Comparison of ENCODE assay signal across 1 cellular context in genomic region chr2:74816540-74817331, GRCh38.
A peak's percentile ranks its signal among the peaks of the same experiment; 100 is the strongest.
TF ChIP-seq lines count a peak whose summit lies in the region.

No MANE protein-coding gene starts in this region.

TF ChIP-seq in HepG2, 621 proteins besides CTCF, POLR2A, EP300 and RAD21 (continued from another document and continues in another):
- TF ChIP-seq FUBP1 (CRISPR knock-in tag; IDR thresholded peaks at IDR 0.05; ENCODE audit: borderline replicate concordance) (no peak), ZNF362 (CRISPR knock-in tag; IDR thresholded peaks at IDR 0.05; ENCODE audit: borderline replicate concordance) (no peak), HOXA3 (CRISPR knock-in tag; IDR thresholded peaks at IDR 0.05) (no peak; the same call in 1 of the 2 replicates), MED1 (CRISPR knock-in tag; IDR thresholded peaks at IDR 0.05) (no peak; the same call in 1 of the 2 replicates), NR0B2 (CRISPR knock-in tag; IDR thresholded peaks at IDR 0.05) (no peak), ARNTL (CRISPR knock-in tag; IDR thresholded peaks at IDR 0.05) (0 out of 2 replicates have a peak, but pooled peaks have one; percentile 42), PPARG (CRISPR knock-in tag; conservative IDR thresholded peaks at IDR 0.05) (peak; percentile 78; the same call in 1 of the 2 replicates), ATAD3A (CRISPR knock-in tag; IDR thresholded peaks at IDR 0.05) (no peak), ZBTB33 (CRISPR knock-in tag; IDR thresholded peaks at IDR 0.05) (no peak), ATF2 (CRISPR knock-in tag; IDR thresholded peaks at IDR 0.05) (peak; percentile 41; the same call in 1 of the 2 replicates), STAT5B (CRISPR knock-in tag; IDR thresholded peaks at IDR 0.05) (no peak), ZNF790 (CRISPR knock-in tag; IDR thresholded peaks at IDR 0.05; ENCODE audit: borderline replicate concordance) (no peak), NCOR1 (IDR thresholded peaks at IDR 0.05; ENCODE audit: borderline replicate concordance, low read length) (peak; percentile 70; the same call in 1 of the 2 replicates), ZNF335 (CRISPR knock-in tag; IDR thresholded peaks at IDR 0.05) (peak; percentile 84; the same call in 1 of the 2 replicates), XBP1 (CRISPR knock-in tag; IDR thresholded peaks at IDR 0.05) (no peak), ZBTB4 (CRISPR knock-in tag; IDR thresholded peaks at IDR 0.05; ENCODE audit: borderline replicate concordance) (no peak), RAD51 (IDR thresholded peaks at IDR 0.05; ENCODE audit: borderline replicate concordance) (no peak), MBNL3 (CRISPR knock-in tag; conservative IDR thresholded peaks at IDR 0.05) (no peak), ZFP91 (CRISPR knock-in tag; IDR thresholded peaks at IDR 0.05; ENCODE audit: borderline replicate concordance) (peak; percentile 81), ARID4A (CRISPR knock-in tag; IDR thresholded peaks at IDR 0.05; ENCODE audit: borderline replicate concordance) (no peak; the same call in 1 of the 2 replicates), ATRX (CRISPR knock-in tag; IDR thresholded peaks at IDR 0.05; ENCODE audit: borderline replicate concordance) (no peak), IKZF5 (CRISPR knock-in tag; IDR thresholded peaks at IDR 0.05) (peak; percentile 79; the same call in 1 of the 2 replicates), HNRNPL (IDR thresholded peaks at IDR 0.05; ENCODE audit: low read depth, low read length) (no peak), ZBTB34 (CRISPR knock-in tag; IDR thresholded peaks at IDR 0.05) (peak; percentile 84; the same call in 1 of the 2 replicates), CERS6 (CRISPR knock-in tag; IDR thresholded peaks at IDR 0.05) (no peak), ZNF75D (CRISPR knock-in tag; IDR thresholded peaks at IDR 0.05; ENCODE audit: borderline replicate concordance) (no peak), RFXANK (CRISPR knock-in tag; IDR thresholded peaks at IDR 0.05) (no peak), ZC3H13 (CRISPR knock-in tag; IDR thresholded peaks at IDR 0.05) (0 out of 2 replicates have a peak, but pooled peaks have one; percentile 27), HNRNPK (IDR thresholded peaks at IDR 0.05; ENCODE audit: low read depth, low read length, poor library complexity, severe bottlenecking) (peak; percentile 42), ZNF484 (CRISPR knock-in tag; IDR thresholded peaks at IDR 0.05; ENCODE audit: borderline replicate concordance, low read depth) (no peak), TOE1 (CRISPR knock-in tag; IDR thresholded peaks at IDR 0.05) (no peak), ZNF501 (CRISPR knock-in tag; IDR thresholded peaks at IDR 0.05) (peak; percentile 59; the same call in 1 of the 2 replicates)
